Comparison of ENCODE assay signal across 8 cellular contexts in genomic region chr6:138455746-138456392, GRCh38. TPM values are rescaled to one million over a fixed set of nuclear protein-coding genes. Genes with fewer than 3 reads are reported as not detected.
A peak's percentile ranks its signal among the peaks of the same experiment; 100 is the strongest.
DNase-seq lines count a peak whose midpoint lies in the region; ATAC-seq lines count a peak whose summit lies in the region.

No MANE protein-coding gene starts in this region.

- H3K9me3 ChIP-seq in aorta (ENCODE audit: control insufficient read depth, low read length) = no peaks in the 10 kb centered on the region

- peaks cover 5% of the 10 kb centered on the region for H3K9me3 Mint-ChIP-seq in activated CD4-positive, alpha-beta T cell treated with anti-CD3 and anti-CD28 coated beads, Interleukin-2, amount 10 ng/mL, durations not matched to agents 24 days and 14 days

- peaks cover 24% of the 10 kb centered on the region for H3K4me1 Mint-ChIP-seq in activated CD4-positive, alpha-beta T cell treated with anti-CD3 and anti-CD28 coated beads, Interleukin-2, amount 10 ng/mL, durations not matched to agents 24 days and 14 days

- H3K27ac ChIP-seq in caudate nucleus (ENCODE audit: low read depth, low read length) = no peak overlapping the region
- no peak overlapping the region for H3K27ac ChIP-seq in aorta (ENCODE audit: low read depth in 1 of 2, low read length in 2 of 2)

- no peaks in the 10 kb centered on the region for H3K4me1 ChIP-seq in aorta (ENCODE audit: control insufficient read depth in 1 of 2, insufficient read depth in 2 of 2, low read length in 2 of 2)

- intact Hi-C loops in activated CD4-positive, alpha-beta T cell treated with anti-CD3 and anti-CD28 coated beads, Interleukin-2, amount 10 ng/mL, durations not matched to agents 24 days and 14 days (cut with micrococcal nuclease) = loop anchor here (2.0 kb wide), 1 partner anchor 45 kb away; no protein-coding TSS in a partner anchor
- intact Hi-C loops in aorta (cut with DNase I) = no loop called here

- peak; percentile 96 for ATAC-seq in HG02678 (IDR thresholded peaks at IDR 0.05; ENCODE audit: unreplicated experiment)
- ATAC-seq in aorta (ENCODE audit: low FRiP score) = no peak

- H3K36me3 Mint-ChIP-seq in activated CD4-positive, alpha-beta T cell treated with anti-CD3 and anti-CD28 coated beads, Interleukin-2, amount 10 ng/mL, durations not matched to agents 24 days and 14 days (ENCODE audit: low read depth) = peaks cover 2% of the 10 kb centered on the region

- H3K27ac Mint-ChIP-seq in activated CD4-positive, alpha-beta T cell treated with anti-CD3 and anti-CD28 coated beads, Interleukin-2, amount 10 ng/mL, durations not matched to agents 24 days and 14 days = peak overlapping the region; percentile 64

- no peaks in the 10 kb centered on the region for H3K27me3 ChIP-seq in aorta (ENCODE audit: control insufficient read depth in 1 of 2, insufficient read depth in 2 of 2, low read length in 1 of 2)

- peak overlapping the region; percentile 60 for H3K4me3 Mint-ChIP-seq in activated CD4-positive, alpha-beta T cell treated with anti-CD3 and anti-CD28 coated beads, Interleukin-2, amount 10 ng/mL, durations not matched to agents 24 days and 14 days

- H3K4me3 ChIP-seq in aorta (ENCODE audit: low read length in 2 of 2) = no peak overlapping the region

- WGBS in aorta, 2 donors = 82 to 84% methylated on average over 7 of the region's 7 CpGs

- peak; percentile 77 for DNase-seq in activated CD4-positive, alpha-beta T cell treated with anti-CD3 and anti-CD28 coated beads, Interleukin-2, amount 10 ng/mL, durations not matched to agents 24 days and 14 days
- no peak for DNase-seq in activated CD4-positive, alpha-beta T cell treated with anti-CD3 and anti-CD28 coated beads, Interleukin-2, amount 50 U/mL, for 48 hours
- DNase-seq in NCI-H226 (peak; percentile 51), stromal cell of bone marrow (ENCODE audit: low read depth) (peak; percentile 18), caudate nucleus (lab: John Stamatoyannopoulos, UW) (no peak), aorta (no peak)
- peak; percentile 9 for DNase-seq in effector CD4-positive, alpha-beta T cell

- H3K36me3 ChIP-seq in aorta (ENCODE audit: control insufficient read depth in 1 of 2, insufficient read depth in 2 of 2, low read length in 1 of 2) = no peaks in the 10 kb centered on the region

- no peaks in the 10 kb centered on the region for H3K27me3 Mint-ChIP-seq in activated CD4-positive, alpha-beta T cell treated with anti-CD3 and anti-CD28 coated beads, Interleukin-2, amount 10 ng/mL, durations not matched to agents 24 days and 14 days

RNA-seq across cellular contexts. Expression of gene NHSL1, which starts 43.4 kb away (rescaled TPM):
- total RNA-seq in activated CD4-positive, alpha-beta T cell treated with anti-CD3 and anti-CD28 coated beads, Interleukin-2, amount 10 ng/mL, durations not matched to agents 24 days and 14 days = 0.26 and 0.63 TPM in 2 replicates
- total RNA-seq in aorta = 10 to 100 TPM; 10.9 to 25.2 TPM
- polyA plus RNA-seq in aorta = 1 to 10 TPM in 1 of 2 donors, under 1 TPM in 1; 0.56 to 5.4 TPM

RNA-seq across cellular contexts. Expression of gene HEBP2, which starts 51.8 kb away (rescaled TPM):
- 16.2 and 17.4 TPM in 2 replicates for total RNA-seq in activated CD4-positive, alpha-beta T cell treated with anti-CD3 and anti-CD28 coated beads, Interleukin-2, amount 10 ng/mL, durations not matched to agents 24 days and 14 days
- total RNA-seq in aorta = 10 to 100 TPM; 58.6 to 68.0 TPM
- 10 to 100 TPM; 13.3 to 22.8 TPM for polyA plus RNA-seq in aorta

Comparison
In these comparisons a context has a peak if more than half of its experiments do, and no peak if none do; other contexts are left out.
1. DNase-seq: peak in activated CD4-positive, alpha-beta T cell treated with anti-CD3 and anti-CD28 coated beads, Interleukin-2, amount 10 ng/mL, durations not matched to agents 24 days and 14 days (single experiment), NCI-H226 (single experiment), effector CD4-positive, alpha-beta T cell (single experiment) and stromal cell of bone marrow (single experiment); none in activated CD4-positive, alpha-beta T cell treated with anti-CD3 and anti-CD28 coated beads, Interleukin-2, amount 50 U/mL, for 48 hours (0 of 2), caudate nucleus (0 of 61) and aorta (0 of 2).